1 cellular context compared by ENCODE assay signal in the genomic region with DNA sequence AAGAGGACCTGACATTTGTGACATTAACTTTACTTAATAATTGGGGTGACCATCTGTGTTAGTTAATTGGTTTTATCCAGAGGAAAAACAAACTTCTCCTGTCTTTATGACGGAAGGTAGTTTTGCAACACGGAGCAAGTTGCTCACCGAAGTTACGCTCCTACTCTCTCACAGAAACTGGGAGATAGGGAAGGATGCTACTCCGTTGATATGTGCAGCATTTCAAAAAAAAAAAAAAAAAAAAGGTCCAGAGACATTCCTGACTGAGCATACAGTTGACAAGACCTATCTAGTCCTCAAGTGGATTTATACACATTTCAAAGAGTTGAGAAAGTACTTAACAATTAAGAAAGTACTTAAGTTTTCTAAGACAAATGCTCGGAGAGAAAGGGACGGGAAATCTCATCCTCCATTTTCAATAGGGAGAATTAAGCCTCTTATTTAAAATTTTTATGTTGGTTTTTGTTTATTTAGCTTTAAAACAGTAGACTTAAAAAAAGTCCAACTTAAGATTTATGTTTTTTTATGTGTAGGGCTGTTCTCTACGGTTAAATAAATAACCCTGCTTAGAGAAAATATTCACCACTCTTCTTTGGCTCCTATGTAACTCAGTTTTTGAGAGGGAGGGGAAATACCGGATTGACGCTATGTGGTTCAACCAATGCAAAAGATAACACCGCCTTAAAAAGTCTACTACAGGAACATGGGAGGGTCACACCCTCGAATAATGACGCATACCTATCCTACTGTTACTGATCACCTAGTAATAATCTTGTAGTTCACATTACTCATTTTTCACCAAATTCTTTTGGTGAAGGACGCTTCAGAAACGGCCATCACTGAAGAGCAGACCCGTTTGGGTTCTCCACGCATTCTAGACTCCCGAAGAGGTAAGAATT.
TF ChIP-seq lines count a peak whose summit lies in the region.

A gene (plus strand): TSS at position 787 of the 899 bp plus-strand sequence. CDS start 50,286 bp downstream, outside the sequence.

TF ChIP-seq in H1, 55 proteins besides CTCF, POLR2A, EP300 and RAD21:
- TF ChIP-seq KDM5A (IDR thresholded peaks at IDR 0.05; ENCODE audit: low read length): no peak
- no peak for TF ChIP-seq SUZ12 (IDR thresholded peaks at IDR 0.05; ENCODE audit: low read length)
- TF ChIP-seq, protein P1, sequence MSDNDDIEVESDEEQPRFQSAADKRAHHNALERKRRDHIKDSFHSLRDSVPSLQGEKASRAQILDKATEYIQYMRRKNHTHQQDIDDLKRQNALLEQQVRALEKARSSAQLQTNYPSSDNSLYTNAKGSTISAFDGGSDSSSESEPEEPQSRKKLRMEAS (IDR thresholded peaks at IDR 0.05): no peak
- no peak for TF ChIP-seq MAFK (IDR thresholded peaks at IDR 0.05; ENCODE audit: low read depth, low read length)
- no peak for TF ChIP-seq FOSL1 (IDR thresholded peaks at IDR 0.05; ENCODE audit: insufficient read depth, low read depth, low read length)
- TF ChIP-seq, protein P2, sequence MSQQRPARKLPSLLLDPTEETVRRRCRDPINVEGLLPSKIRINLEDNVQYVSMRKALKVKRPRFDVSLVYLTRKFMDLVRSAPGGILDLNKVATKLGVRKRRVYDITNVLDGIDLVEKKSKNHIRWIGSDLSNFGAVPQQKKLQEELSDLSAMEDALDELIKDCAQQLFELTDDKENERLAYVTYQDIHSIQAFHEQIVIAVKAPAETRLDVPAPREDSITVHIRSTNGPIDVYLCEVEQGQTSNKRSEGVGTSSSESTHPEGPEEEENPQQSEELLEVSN (IDR thresholded peaks at IDR 0.05): no peak
- TF ChIP-seq SIRT6 (IDR thresholded peaks at IDR 0.05; ENCODE audit: low read length): no peak
- no peak for TF ChIP-seq CEBPB (IDR thresholded peaks at IDR 0.05; ENCODE audit: low read depth, low read length)
- TF ChIP-seq BCL11A (IDR thresholded peaks at IDR 0.05; ENCODE audit: low read depth in 2 of 2, low read length in 2 of 2): no peak
- no peak for TF ChIP-seq SRF (IDR thresholded peaks at IDR 0.05; ENCODE audit: low read depth, low read length)
- no peak for TF ChIP-seq TBP (IDR thresholded peaks at IDR 0.05; ENCODE audit: low read depth, low read length)
- no peak for TF ChIP-seq JUN (IDR thresholded peaks at IDR 0.05; ENCODE audit: low read depth, low read length)
- TF ChIP-seq ASH2L (IDR thresholded peaks at IDR 0.05; ENCODE audit: low read length): no peak
- no peak for TF ChIP-seq GTF2F1 (IDR thresholded peaks at IDR 0.05; ENCODE audit: borderline replicate concordance, low read depth, low read length)
- no peak for TF ChIP-seq NRF1 (IDR thresholded peaks at IDR 0.05; ENCODE audit: low read depth, low read length)
TF ChIP-seq in H1: peak in this region for 0.
